Comparison of ENCODE assay signal across 9 cellular contexts in the genomic region with DNA sequence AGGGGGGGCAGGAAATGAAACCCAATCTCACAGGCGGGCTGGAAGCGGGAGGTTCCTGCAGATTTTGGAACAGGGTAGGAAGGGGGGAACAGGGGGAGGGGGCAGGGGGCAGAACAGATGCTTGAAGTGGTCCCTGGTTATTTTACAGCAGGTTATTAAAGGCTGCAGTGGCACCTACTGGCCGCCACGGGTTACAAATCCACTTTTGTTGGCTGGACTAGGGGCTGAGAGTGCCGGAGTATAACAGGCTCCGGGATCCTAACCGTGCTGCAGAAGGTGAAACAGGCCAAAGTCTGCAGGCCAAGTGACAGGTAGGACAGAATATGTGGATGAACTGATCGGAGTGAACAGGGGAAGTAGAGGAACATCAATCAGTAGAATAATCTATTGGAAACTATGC. TPM values are rescaled to one million over a fixed set of nuclear protein-coding genes. Genes with fewer than 3 reads are reported as not detected.
DNase-seq lines count a peak whose midpoint lies in the region; ATAC-seq, FAIRE-seq and TF ChIP-seq lines count a peak whose summit lies in the region.
"Had no signal": no experiment of that assay in that cellular context is flagged by ENCODE, and none has a peak within 500 bp of the region (broad histone marks: within the 10 kb centered on the region; RNA-seq: fewer than 3 reads in every experiment).

No MANE protein-coding gene starts in this region.

- ATAC-seq in GM18519 (IDR thresholded peaks at IDR 0.05; ENCODE audit: low FRiP score, unreplicated experiment) (no peak), HG02870 (IDR thresholded peaks at IDR 0.05; ENCODE audit: unreplicated experiment) (no peak)

- DNase-seq in COLO829 (ENCODE audit: low spot score): peak; percentile 30
- DNase-seq in GM19238 (ENCODE audit: insufficient read length, low spot score): peak; percentile 45
- DNase-seq in NCI-H1105 (lab: John Stamatoyannopoulos, UW): peak; percentile 57
- peak; percentile 29 for DNase-seq in bronchial epithelial cell (ENCODE audit: low read depth)
- peak; percentile 69 for DNase-seq in mesenteric fat pad (ENCODE audit: low spot score)
- DNase-seq in stimulated activated CD4-positive, alpha-beta T cell treated with anti-CD3 and anti-CD28 coated beads, Interleukin-4, amount 100 ng/mL, for 4 hours: no peak

- H3K4me3 ChIP-seq in bronchial epithelial cell (ENCODE audit: low read depth, low read length): no peak overlapping the region

- peaks cover 70% of the 10 kb centered on the region for H3K27me3 ChIP-seq in bronchial epithelial cell (ENCODE audit: control insufficient read depth, insufficient read depth, low read length)

- no peaks in the 10 kb centered on the region for H3K36me3 ChIP-seq in bronchial epithelial cell (ENCODE audit: control insufficient read depth, insufficient read depth, low read length)

- peak; percentile 48 for TF ChIP-seq CTCF in bronchial epithelial cell (IDR thresholded peaks at IDR 0.05; ENCODE audit: insufficient read depth, low read length, severe bottlenecking)

- no peak for FAIRE-seq in bronchial epithelial cell (lab: Jason Lieb, UNC)

RNA-seq across cellular contexts. Expression of a gene that starts 2.5 kb away (rescaled TPM):
- total RNA-seq in bronchial epithelial cell: 29.5 and 30.2 TPM in 2 replicates
- 14.8 TPM for total RNA-seq in mesenteric fat pad

RNA-seq across cellular contexts. Expression of a gene that starts 30.0 kb away (rescaled TPM):
- total RNA-seq in bronchial epithelial cell: under 0.01 TPM in 1 of 2 replicates, not detected in the other
- total RNA-seq in mesenteric fat pad: 70.9 TPM

RNA-seq across cellular contexts. Expression of a gene that starts 51.4 kb away (rescaled TPM):
- total RNA-seq in bronchial epithelial cell: not detected in 2 replicates
- total RNA-seq in mesenteric fat pad: not detected
- total RNA-seq: subcutaneous adipose tissue had no signal

Comparison
In these comparisons a context has a peak if more than half of its experiments do, and no peak if none do; other contexts are left out.
1. DNase-seq: peak in COLO829 (single experiment), GM19238 (single experiment), NCI-H1105 (single experiment), bronchial epithelial cell (single experiment) and mesenteric fat pad (single experiment); none in stimulated activated CD4-positive, alpha-beta T cell treated with anti-CD3 and anti-CD28 coated beads, Interleukin-4, amount 100 ng/mL, for 4 hours (0 of 2).
2. RNA of a gene that starts 30.0 kb away (total RNA-seq): 70.9 TPM in mesenteric fat pad (single experiment); under 0.01 TPM in bronchial epithelial cell; every median in the first group is over 10 times any median in the second.